Comparison of ENCODE assay signal across 8 cellular contexts in genomic region chr12:11822071-11822818, GRCh38.
DNase-seq lines count a peak whose midpoint lies in the region; ATAC-seq, FAIRE-seq and TF ChIP-seq lines count a peak whose summit lies in the region.

No MANE protein-coding gene starts in this region.

- TF ChIP-seq RAD21 in A549 (conservative IDR thresholded peaks at IDR 0.05 in 1 of 2, IDR thresholded peaks at IDR 0.05 in 1 of 2): no peak

- TF ChIP-seq CTCF in A549 (IDR thresholded peaks at IDR 0.05) (no peak), lower lobe of right lung (IDR thresholded peaks at IDR 0.05) (no peak)

- peaks cover 29% of the 10 kb centered on the region for H3K36me3 Mint-ChIP-seq in activated naive CD4-positive, alpha-beta T cell treated with anti-CD3 and anti-CD28 coated beads, Interleukin-2, amount 10 ng/mL, durations not matched to agents 7 days and 5 days

- H3K27ac Mint-ChIP-seq in activated naive CD4-positive, alpha-beta T cell treated with anti-CD3 and anti-CD28 coated beads, Interleukin-2, amount 10 ng/mL, durations not matched to agents 7 days and 5 days: peak overlapping the region; percentile 0

- H3K4me3 ChIP-seq in A549 (no peak overlapping the region), lower lobe of right lung (no peak overlapping the region)

- ATAC-seq in A549: peak in 1 of 2 experiments; percentile 27; a peak in 1 of 6 replicates
- peak; percentile 56 for ATAC-seq in GM19025 (IDR thresholded peaks at IDR 0.05; ENCODE audit: low read depth, unreplicated experiment)
- peak in 1 of 2 donors; percentile 24 for ATAC-seq in lower lobe of right lung

- H3K27me3 Mint-ChIP-seq in activated naive CD4-positive, alpha-beta T cell treated with anti-CD3 and anti-CD28 coated beads, Interleukin-2, amount 10 ng/mL, durations not matched to agents 7 days and 5 days: no peaks in the 10 kb centered on the region

- H3K4me1 ChIP-seq in A549 (peaks cover 12% of the 10 kb centered on the region), lower lobe of right lung (peaks cover 16% of the 10 kb centered on the region)

- TF ChIP-seq POLR2A in A549 (IDR thresholded peaks at IDR 0.05; ENCODE audit: low read length): no peak

- no peaks in the 10 kb centered on the region for H3K27me3 ChIP-seq in lower lobe of right lung (ENCODE audit: low read depth)

- peak overlapping the region; percentile 27; the same call in 1 of the 3 replicates for H3K4me2 ChIP-seq in A549

- no peaks in the 10 kb centered on the region for H3K9me3 Mint-ChIP-seq in activated naive CD4-positive, alpha-beta T cell treated with anti-CD3 and anti-CD28 coated beads, Interleukin-2, amount 10 ng/mL, durations not matched to agents 7 days and 5 days

- CTCF ChIA-PET in A549 (lab: Yijun Ruan, JAX): interaction anchor here (0.6 to 1.2 kb wide), 4 partner anchors 10 to 211 kb away, joined by 3 to 4 read pairs (median 4); no protein-coding TSS in a partner anchor
- CTCF ChIA-PET in activated naive CD4-positive, alpha-beta T cell treated with anti-CD3 and anti-CD28 coated beads, Interleukin-2, amount 10 ng/mL, durations not matched to agents 7 days and 5 days (lab: Charles Lee): interaction anchor here (0.6 to 1.2 kb wide), 2 partner anchors 97 to 211 kb away, joined by 3 to 4 read pairs; no protein-coding TSS in a partner anchor

- no peaks in the 10 kb centered on the region for H3K36me3 ChIP-seq in lower lobe of right lung

- intact Hi-C loops in lower lobe of right lung (cut with DNase I): no loop called here

- no peak for FAIRE-seq in A549 (lab: Jason Lieb, UNC)

- H3K4me3 Mint-ChIP-seq in activated naive CD4-positive, alpha-beta T cell treated with anti-CD3 and anti-CD28 coated beads, Interleukin-2, amount 10 ng/mL, durations not matched to agents 7 days and 5 days: no peak overlapping the region

- POLR2A ChIA-PET in A549 (lab: Yijun Ruan, JAX): no interaction called here

- H3K27ac ChIP-seq in A549 (peak overlapping the region in 1 of 2 experiments; percentile 55; a peak in 2 of 6 replicates), lower lobe of right lung (peak overlapping the region; percentile 37), temporal lobe (ENCODE audit: low read depth, low read length) (peak overlapping the region; percentile 27)

- WGBS in A549 (ENCODE audit: missing lambda C conversion rate): 88% methylated on average over 15 of the region's 15 CpGs

- no peak for TF ChIP-seq EP300 in A549 (IDR thresholded peaks at IDR 0.05)

- DNase-seq in A549 (ENCODE audit: low read depth in 1 of 2, low spot score in 1 of 2): no peak
- peak; percentile 55 for DNase-seq in NCI-H2196 (lab: John Stamatoyannopoulos, UW; ENCODE audit: unreplicated experiment)
- no peak for DNase-seq in activated naive CD4-positive, alpha-beta T cell treated with anti-CD3 and anti-CD28 coated beads, Interleukin-2, amount 10 ng/mL, durations not matched to agents 7 days and 5 days
- no peak for DNase-seq in lower lobe of right lung
- no peak for DNase-seq in HCEC 1CT
- no peak for DNase-seq in pons (ENCODE audit: low spot score)

- H3K9me3 ChIP-seq in A549: no peaks in the 10 kb centered on the region
- no peaks in the 10 kb centered on the region for H3K9me3 ChIP-seq in lower lobe of right lung

- peaks cover 18% of the 10 kb centered on the region for H3K4me1 Mint-ChIP-seq in activated naive CD4-positive, alpha-beta T cell treated with anti-CD3 and anti-CD28 coated beads, Interleukin-2, amount 10 ng/mL, durations not matched to agents 7 days and 5 days

TF ChIP-seq in A549, 52 proteins besides CTCF, POLR2A, EP300 and RAD21:
- no peak for TF ChIP-seq TFCP2L1 (CRISPR knock-in tag; IDR thresholded peaks at IDR 0.05)
- peak; percentile 7 for TF ChIP-seq MAFK (IDR thresholded peaks at IDR 0.05; ENCODE audit: partially characterized antibody)
